Comparison of ENCODE assay signal across 10 cellular contexts in the genomic region with DNA sequence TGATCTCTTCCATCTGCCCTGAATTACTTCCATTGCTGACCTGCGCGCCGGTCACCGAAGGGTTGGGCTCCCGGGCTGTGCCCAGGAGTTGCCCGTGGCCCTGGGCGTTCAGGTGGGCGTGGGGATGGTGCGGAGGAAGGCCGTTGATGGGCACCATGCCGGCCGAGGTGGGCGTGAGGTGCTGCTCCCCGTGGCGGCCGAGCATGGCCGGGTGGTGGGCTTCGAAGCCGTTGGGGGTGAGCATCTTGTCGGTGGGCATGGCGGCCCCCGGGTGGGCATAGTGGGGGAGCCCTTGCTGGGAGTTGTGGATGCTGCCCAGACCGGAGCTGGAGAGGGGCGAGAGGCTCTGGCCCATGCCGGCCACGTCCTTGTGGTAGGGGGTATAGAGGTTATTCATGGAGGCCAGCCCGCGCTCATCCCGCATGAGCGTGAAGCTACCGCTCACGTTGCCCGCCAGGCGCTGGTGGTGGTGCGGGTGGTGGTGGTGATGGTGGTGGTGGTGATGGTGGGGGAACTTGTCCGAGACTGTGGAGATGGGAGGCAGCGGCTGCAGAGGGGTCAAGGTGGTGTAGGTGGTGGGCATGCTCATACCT. TPM values are rescaled to one million over a fixed set of nuclear protein-coding genes. Genes with fewer than 3 reads are reported as not detected.
DNase-seq lines count a peak whose midpoint lies in the region; ATAC-seq and TF ChIP-seq lines count a peak whose summit lies in the region.
"Had no signal": no experiment of that assay in that cellular context is flagged by ENCODE, and none has a peak within 500 bp of the region (broad histone marks: within the 10 kb centered on the region; RNA-seq: fewer than 3 reads in every experiment).

No MANE protein-coding gene starts in this region.

- H3K79me2 ChIP-seq in SK-N-SH (ENCODE audit: insufficient read depth): no peaks in the 10 kb centered on the region

- no peaks in the 10 kb centered on the region for H4K20me1 ChIP-seq in SK-N-SH (ENCODE audit: insufficient read depth)

- CTCF ChIA-PET in SK-N-SH (lab: Yijun Ruan, JAX): interaction anchor here (0.6 to 1.9 kb wide), 3 partner anchors 9 to 229 kb away, joined by 3 to 9 read pairs (median 4); no protein-coding TSS in a partner anchor
- CTCF ChIA-PET in activated CD8-positive, alpha-beta T cell treated with anti-CD3 and anti-CD28 coated beads for 36 hours (lab: Charles Lee): interaction anchor here (1.2 to 1.4 kb wide), 2 partner anchors 9 to 21 kb away, joined by 3 read pairs; no protein-coding TSS in a partner anchor

- no peak for TF ChIP-seq RAD21 in SK-N-SH (IDR thresholded peaks at IDR 0.05; ENCODE audit: low read length)

- TF ChIP-seq CTCF in SK-N-SH (IDR thresholded peaks at IDR 0.05) (no peak), spleen (IDR thresholded peaks at IDR 0.05 in 8 of 11, conservative IDR thresholded peaks at IDR 0.05 in 3 of 11) (no peak)
- TF ChIP-seq CTCF in activated CD8-positive, alpha-beta T cell treated with anti-CD3 and anti-CD28 coated beads for 36 hours (IDR thresholded peaks at IDR 0.05): no peak

- H3F3A ChIP-seq in SK-N-SH (replicated peaks; ENCODE audit: insufficient read depth): peaks cover 4% of the 10 kb centered on the region

- 5% methylated on average over 16 of the region's 37 CpGs for WGBS in SK-N-SH (ENCODE audit: low lambda C conversion rate)
- 6 to 10% (median 8%) methylated on average over 18 to 37 of the region's 37 CpGs for WGBS in spleen, 5 donors

- H3K9me2 ChIP-seq in SK-N-SH: no peaks in the 10 kb centered on the region

- no peaks in the 10 kb centered on the region for H3K9me3 Mint-ChIP-seq in activated CD8-positive, alpha-beta T cell treated with anti-CD3 and anti-CD28 coated beads for 36 hours
- H3K9me3 Mint-ChIP-seq in immature natural killer cell: no peaks in the 10 kb centered on the region

- H3K27ac ChIP-seq in SK-N-SH (ENCODE audit: low read depth in 2 of 2, low read length in 1 of 2) (no peak overlapping the region), spleen (no peak overlapping the region)

- no peak overlapping the region for H3K27ac Mint-ChIP-seq in activated CD8-positive, alpha-beta T cell treated with anti-CD3 and anti-CD28 coated beads for 36 hours
- no peak overlapping the region for H3K27ac Mint-ChIP-seq in immature natural killer cell

- no peaks in the 10 kb centered on the region for H3K9me3 ChIP-seq in SK-N-SH
- H3K9me3 ChIP-seq in spleen: no peaks in the 10 kb centered on the region

- DNase-seq in SK-N-SH (no peak), immature natural killer cell (no peak), spleen (no peak), activated gamma-delta T cell treated with Interleukin-2 at 50 U/mL for 16 hours (no peak)
- DNase-seq in activated CD8-positive, alpha-beta T cell treated with anti-CD3 and anti-CD28 coated beads for 36 hours: no peak
- DNase-seq in activated CD8-positive, alpha-beta memory T cell treated with anti-CD3 and anti-CD28 coated beads, Interleukin-2, amount 50 U/mL, for 4 hours: no peak
- DNase-seq: NCI-H1105 had no signal

- TF ChIP-seq EP300 in SK-N-SH (IDR thresholded peaks at IDR 0.05; ENCODE audit: borderline replicate concordance in 1 of 2, low read depth in 1 of 2, low read length in 1 of 2): no peak

- H3K4me1 Mint-ChIP-seq in activated CD8-positive, alpha-beta T cell treated with anti-CD3 and anti-CD28 coated beads for 36 hours (ENCODE audit: low read depth): peaks cover 15% of the 10 kb centered on the region
- H3K4me1 Mint-ChIP-seq in immature natural killer cell: peaks cover 0 to 3% of the 10 kb centered on the region in 2 donors

- H3K27me3 Mint-ChIP-seq in activated CD8-positive, alpha-beta T cell treated with anti-CD3 and anti-CD28 coated beads for 36 hours: peaks cover 78% of the 10 kb centered on the region
- peaks cover 7 to 37% (median 24%) of the 10 kb centered on the region in 3 donors for H3K27me3 Mint-ChIP-seq in immature natural killer cell (ENCODE audit: low read depth in 3 of 3)

- H3K4me1 ChIP-seq in SK-N-SH (ENCODE audit: control insufficient read depth in 1 of 2, insufficient read depth in 2 of 2, low read depth in 1 of 2, low read length in 1 of 2) (peaks cover 0 to 10% of the 10 kb centered on the region in 2 experiments; a peak in 1 of 4 replicates), spleen (peaks cover 6 to 73% (median 56%) of the 10 kb centered on the region in 6 donors)

- H3K36me3 ChIP-seq in SK-N-SH (replicated peaks in 1 of 2; ENCODE audit: control insufficient read depth in 1 of 2, insufficient read depth in 2 of 2, low read length in 1 of 2) (no peaks in the 10 kb centered on the region), spleen (no peaks in the 10 kb centered on the region)

- peak overlapping the region; percentile 85; the same call in 1 of the 2 replicates for H3K4me2 ChIP-seq in SK-N-SH

- H2AFZ ChIP-seq in SK-N-SH (ENCODE audit: low read depth): no peak overlapping the region

- POLR2A ChIA-PET in SK-N-SH (lab: Yijun Ruan, JAX): no interaction called here
- POLR2A ChIA-PET in activated CD8-positive, alpha-beta T cell treated with anti-CD3 and anti-CD28 coated beads for 36 hours (lab: Charles Lee): no interaction called here

- H3K4me3 ChIP-seq in SK-N-SH (ENCODE audit: low read depth in 2 of 2, low read length in 1 of 2): no peak overlapping the region; a peak in 1 of 4 replicates
- H3K4me3 ChIP-seq in spleen: peak overlapping the region in 5 of 8 donors; percentile 30 to 73 (median 48)

- no peak for ATAC-seq in SK-N-SH treated with all-trans-retinoic acid at 6 μM for 48 hours
- no peak for ATAC-seq in activated CD8-positive, alpha-beta T cell treated with anti-CD3 and anti-CD28 coated beads for 36 hours
- ATAC-seq in GM18520 (IDR thresholded peaks at IDR 0.05; ENCODE audit: unreplicated experiment): no peak

- H3K36me3 Mint-ChIP-seq in activated CD8-positive, alpha-beta T cell treated with anti-CD3 and anti-CD28 coated beads for 36 hours (ENCODE audit: low read depth): no peaks in the 10 kb centered on the region
- no peaks in the 10 kb centered on the region for H3K36me3 Mint-ChIP-seq in immature natural killer cell

- peak overlapping the region; percentile 56 for H3K4me3 Mint-ChIP-seq in activated CD8-positive, alpha-beta T cell treated with anti-CD3 and anti-CD28 coated beads for 36 hours
- peak overlapping the region in 3 of 5 donors; percentile 47 to 55 (median 53) for H3K4me3 Mint-ChIP-seq in immature natural killer cell

- intact Hi-C loops in activated CD8-positive, alpha-beta T cell treated with anti-CD3 and anti-CD28 coated beads for 36 hours (cut with micrococcal nuclease): no loop called here
- intact Hi-C loops in spleen (cut with DNase I; ENCODE audit: low total_unique reads): no loop called here

- TF ChIP-seq POLR2A in spleen (IDR thresholded peaks at IDR 0.05): no peak

- no peak overlapping the region for H3K9ac ChIP-seq in SK-N-SH

- H3K27me3 ChIP-seq in SK-N-SH (ENCODE audit: insufficient read depth) (peaks cover 93% of the 10 kb centered on the region), spleen (replicated peaks in 1 of 7) (peaks cover 14 to 100% (median 95%) of the 10 kb centered on the region in 7 donors)

TF ChIP-seq in SK-N-SH, 30 proteins besides CTCF, POLR2A, EP300 and RAD21 (continues in another document):
- no peak for TF ChIP-seq NRF1 (IDR thresholded peaks at IDR 0.05; ENCODE audit: low read depth, low read length)
- TF ChIP-seq, protein P1, sequence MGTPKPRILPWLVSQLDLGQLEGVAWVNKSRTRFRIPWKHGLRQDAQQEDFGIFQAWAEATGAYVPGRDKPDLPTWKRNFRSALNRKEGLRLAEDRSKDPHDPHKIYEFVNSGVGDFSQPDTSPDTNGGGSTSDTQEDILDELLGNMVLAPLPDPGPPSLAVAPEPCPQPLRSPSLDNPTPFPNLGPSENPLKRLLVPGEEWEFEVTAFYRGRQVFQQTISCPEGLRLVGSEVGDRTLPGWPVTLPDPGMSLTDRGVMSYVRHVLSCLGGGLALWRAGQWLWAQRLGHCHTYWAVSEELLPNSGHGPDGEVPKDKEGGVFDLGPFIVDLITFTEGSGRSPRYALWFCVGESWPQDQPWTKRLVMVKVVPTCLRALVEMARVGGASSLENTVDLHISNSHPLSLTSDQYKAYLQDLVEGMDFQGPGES (IDR thresholded peaks at IDR 0.05; ENCODE audit: low read depth, low read length): no peak

TF ChIP-seq in SK-N-SH treated with all-trans-retinoic acid at 6 μM for 48 hours, 23 proteins besides CTCF, POLR2A, EP300 and RAD21 (continues in another document):
- TF ChIP-seq TCF4 (CRISPR knock-in tag; IDR thresholded peaks at IDR 0.05; ENCODE audit: borderline replicate concordance): no peak
- TF ChIP-seq PPARA (CRISPR knock-in tag; IDR thresholded peaks at IDR 0.05; ENCODE audit: borderline replicate concordance): no peak
- TF ChIP-seq ZFP30 (CRISPR knock-in tag; IDR thresholded peaks at IDR 0.05): no peak
- TF ChIP-seq ZFP3 (CRISPR knock-in tag; IDR thresholded peaks at IDR 0.05): no peak
- TF ChIP-seq BACH2 (CRISPR knock-in tag; IDR thresholded peaks at IDR 0.05; ENCODE audit: borderline replicate concordance): no peak
- TF ChIP-seq, protein P2, sequence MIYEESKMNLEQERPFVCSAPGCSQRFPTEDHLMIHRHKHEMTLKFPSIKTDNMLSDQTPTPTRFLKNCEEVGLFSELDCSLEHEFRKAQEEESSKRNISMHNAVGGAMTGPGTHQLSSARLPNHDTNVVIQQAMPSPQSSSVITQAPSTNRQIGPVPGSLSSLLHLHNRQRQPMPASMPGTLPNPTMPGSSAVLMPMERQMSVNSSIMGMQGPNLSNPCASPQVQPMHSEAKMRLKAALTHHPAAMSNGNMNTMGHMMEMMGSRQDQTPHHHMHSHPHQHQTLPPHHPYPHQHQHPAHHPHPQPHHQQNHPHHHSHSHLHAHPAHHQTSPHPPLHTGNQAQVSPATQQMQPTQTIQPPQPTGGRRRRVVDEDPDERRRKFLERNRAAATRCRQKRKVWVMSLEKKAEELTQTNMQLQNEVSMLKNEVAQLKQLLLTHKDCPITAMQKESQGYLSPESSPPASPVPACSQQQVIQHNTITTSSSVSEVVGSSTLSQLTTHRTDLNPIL (CRISPR knock-in tag; IDR thresholded peaks at IDR 0.05; ENCODE audit: low read depth): no peak
- TF ChIP-seq RARB (CRISPR knock-in tag; IDR thresholded peaks at IDR 0.05): no peak

RNA-seq across cellular contexts. Expression of a gene that starts 1.0 kb away (rescaled TPM):
- not detected in 2 replicates for polyA plus RNA-seq in SK-N-SH (2012; rRNA removed)
- polyA plus RNA-seq in SK-N-SH (2012; cell fraction: cytosol; rRNA removed): not detected in 2 replicates
- not detected in 2 replicates for polyA plus RNA-seq in SK-N-SH (2012; cell fraction: nucleus; rRNA removed)
- not detected for total RNA-seq in activated CD8-positive, alpha-beta T cell treated with anti-CD3 and anti-CD28 coated beads for 36 hours
- polyA plus RNA-seq in immature natural killer cell: not detected
- not detected for total RNA-seq in spleen
- not detected for polyA plus RNA-seq in spleen
- total RNA-seq: kidney epithelial cell had no signal

Comparison
In these comparisons a context has a peak if more than half of its experiments do, and no peak if none do; other contexts are left out.
1. H3K4me3 ChIP-seq: peak in spleen (5 of 8); none in SK-N-SH (0 of 2).